In the genomic region with DNA sequence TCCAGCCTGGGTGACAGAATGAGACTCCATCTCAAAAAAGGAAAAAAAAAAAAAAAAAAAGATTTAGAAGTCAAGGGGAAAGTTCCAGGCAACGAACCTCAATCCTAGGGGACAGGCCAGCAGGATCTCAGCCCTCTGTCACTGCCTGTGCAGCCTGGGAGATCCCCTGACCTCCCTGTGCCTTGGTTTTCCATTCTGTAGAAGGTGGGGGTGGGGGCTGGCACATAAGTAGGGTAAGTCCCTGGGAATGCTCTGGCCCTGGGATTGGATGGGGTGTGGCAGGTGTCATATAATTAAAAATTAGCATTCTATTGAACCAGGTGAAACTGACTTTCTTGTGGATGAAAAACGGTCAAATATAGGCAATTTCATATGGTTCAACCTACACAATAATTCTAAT, we compare ENCODE assay signal across 14 cellular contexts.
DNase-seq lines count a peak whose midpoint lies in the region; ATAC-seq and TF ChIP-seq lines count a peak whose summit lies in the region.
"Had no signal": no experiment of that assay in that cellular context is flagged by ENCODE, and none has a peak within 500 bp of the region (broad histone marks: within the 10 kb centered on the region; RNA-seq: fewer than 3 reads in every experiment).

No MANE protein-coding gene starts in this region.

- H3K27me3 ChIP-seq in BLaER1 = no peaks in the 10 kb centered on the region
- no peaks in the 10 kb centered on the region for H3K27me3 ChIP-seq in CD4-positive, CD25-positive, alpha-beta regulatory T cell (ENCODE audit: control insufficient read depth, insufficient read depth, low read length)
- H3K27me3 ChIP-seq in tibial nerve = peaks cover 0 to 27% of the 10 kb centered on the region in 2 donors

- ATAC-seq in CD4-positive, CD25-positive, alpha-beta regulatory T cell (ENCODE audit: low read depth in 2 of 2) = no peak

- no peak for TF ChIP-seq CTCF in GM20000 (IDR thresholded peaks at IDR 0.05; ENCODE audit: extremely low read depth, missing control alignments)
- no peak for TF ChIP-seq CTCF in tibial nerve (IDR thresholded peaks at IDR 0.05)

- no peak for TF ChIP-seq POLR2A in tibial nerve (IDR thresholded peaks at IDR 0.05)

- peak overlapping the region; percentile 83 to 94 (median 91) for H3K27ac Mint-ChIP-seq in CD4-positive, CD25-positive, alpha-beta regulatory T cell
- H3K27ac Mint-ChIP-seq in activated CD4-positive, alpha-beta memory T cell treated with anti-CD3 and anti-CD28 coated beads for 36 hours = peak overlapping the region; percentile 61

- H3K27ac ChIP-seq in BLaER1 (peak overlapping the region; percentile 83), tibial nerve (no peak overlapping the region)
- no peak overlapping the region for H3K27ac ChIP-seq in CD4-positive, CD25-positive, alpha-beta regulatory T cell (ENCODE audit: insufficient read depth, low read length, poor library complexity, severe bottlenecking)
- H3K27ac ChIP-seq: C4-2B, epithelial cell of prostate, RWPE1 had no signal

- H3K4me1 Mint-ChIP-seq in CD4-positive, CD25-positive, alpha-beta regulatory T cell = peaks cover 0 to 49% (median 22%) of the 10 kb centered on the region in 4 donors
- H3K4me1 Mint-ChIP-seq in activated CD4-positive, alpha-beta memory T cell treated with anti-CD3 and anti-CD28 coated beads for 36 hours (ENCODE audit: low read depth) = peaks cover 27% of the 10 kb centered on the region

- H3K36me3 Mint-ChIP-seq in CD4-positive, CD25-positive, alpha-beta regulatory T cell = no peaks in the 10 kb centered on the region
- H3K36me3 Mint-ChIP-seq in activated CD4-positive, alpha-beta memory T cell treated with anti-CD3 and anti-CD28 coated beads for 36 hours = no peaks in the 10 kb centered on the region

- H3K9me3 ChIP-seq in BLaER1 = no peaks in the 10 kb centered on the region
- H3K9me3 ChIP-seq in CD4-positive, CD25-positive, alpha-beta regulatory T cell (ENCODE audit: control insufficient read depth in 2 of 2, low read length in 2 of 2) = no peaks in the 10 kb centered on the region
- no peaks in the 10 kb centered on the region for H3K9me3 ChIP-seq in tibial nerve

- H3K9ac ChIP-seq in BLaER1 = peak overlapping the region; percentile 48; the same call in 1 of the 2 replicates

- H3K4me2 ChIP-seq in BLaER1 = peak overlapping the region; percentile 89

- H3K4me3 Mint-ChIP-seq in CD4-positive, CD25-positive, alpha-beta regulatory T cell = peak overlapping the region; percentile 24 to 80 (median 47)
- H3K4me3 Mint-ChIP-seq in activated CD4-positive, alpha-beta memory T cell treated with anti-CD3 and anti-CD28 coated beads for 36 hours = no peak overlapping the region

- DNase-seq in CD4-positive, CD25-positive, alpha-beta regulatory T cell = no peak
- no peak for DNase-seq in activated CD4-positive, alpha-beta memory T cell treated with anti-CD3 and anti-CD28 coated beads for 36 hours
- DNase-seq in mesenteric fat pad (ENCODE audit: low spot score) (peak; percentile 18), GM20000 (ENCODE audit: low spot score) (no peak), inferior parietal cortex (ENCODE audit: extremely low spot score) (no peak), tibial nerve (ENCODE audit: low spot score in 2 of 2) (no peak), NCI-H526 (lab: John Stamatoyannopoulos, UW) (no peak)
- DNase-seq: mesenchymal stem cell, NCI-H2081 treated with DMSO at 0.1 percent for 48 hours, occipital lobe had no signal

- no peak for TF ChIP-seq EP300 in tibial nerve (IDR thresholded peaks at IDR 0.05)

- no peaks in the 10 kb centered on the region for H4K20me1 ChIP-seq in BLaER1

- H3K4me1 ChIP-seq in BLaER1 (peaks cover 86% of the 10 kb centered on the region), tibial nerve (peaks cover 0 to 7% (median 0%) of the 10 kb centered on the region in 4 donors)
- H3K4me1 ChIP-seq in CD4-positive, CD25-positive, alpha-beta regulatory T cell (ENCODE audit: control insufficient read depth, insufficient read depth, low read length, poor library complexity, severe bottlenecking) = peaks cover 24% of the 10 kb centered on the region

- POLR2A ChIA-PET in activated CD4-positive, alpha-beta memory T cell treated with anti-CD3 and anti-CD28 coated beads for 36 hours (lab: Charles Lee) = no interaction called here

- CTCF ChIA-PET in activated CD4-positive, alpha-beta memory T cell treated with anti-CD3 and anti-CD28 coated beads for 36 hours (lab: Charles Lee) = interaction anchor here (0.6 kb wide), 1 partner anchor 561 kb away, joined by 3 read pairs; a partner anchor contains a TSS

- WGBS in tibial nerve, 2 donors = 74 to 79% methylated on average over 2 of the region's 2 CpGs

- H3K36me3 ChIP-seq in BLaER1 (no peaks in the 10 kb centered on the region), tibial nerve (no peaks in the 10 kb centered on the region)
- no peaks in the 10 kb centered on the region for H3K36me3 ChIP-seq in CD4-positive, CD25-positive, alpha-beta regulatory T cell (ENCODE audit: control insufficient read depth, insufficient read depth, low read length)

- intact Hi-C loops in activated CD4-positive, alpha-beta memory T cell treated with anti-CD3 and anti-CD28 coated beads for 36 hours (cut with micrococcal nuclease) = no loop called here

- peak overlapping the region; percentile 10; the same call in 1 of the 2 replicates for H3K4me3 ChIP-seq in BLaER1
- no peak overlapping the region for H3K4me3 ChIP-seq in CD4-positive, CD25-positive, alpha-beta regulatory T cell (ENCODE audit: low read depth, low read length)
- H3K4me3 ChIP-seq in tibial nerve = no peak overlapping the region

- H3K9me3 Mint-ChIP-seq in CD4-positive, CD25-positive, alpha-beta regulatory T cell = peaks cover 0 to 2% (median 0%) of the 10 kb centered on the region in 7 donors
- H3K9me3 Mint-ChIP-seq in activated CD4-positive, alpha-beta memory T cell treated with anti-CD3 and anti-CD28 coated beads for 36 hours = no peaks in the 10 kb centered on the region

- H3K27me3 Mint-ChIP-seq in CD4-positive, CD25-positive, alpha-beta regulatory T cell = peaks cover 5% of the 10 kb centered on the region
- H3K27me3 Mint-ChIP-seq in activated CD4-positive, alpha-beta memory T cell treated with anti-CD3 and anti-CD28 coated beads for 36 hours = no peaks in the 10 kb centered on the region
